Comparison of ENCODE assay signal across 20 cellular contexts in the genomic region with DNA sequence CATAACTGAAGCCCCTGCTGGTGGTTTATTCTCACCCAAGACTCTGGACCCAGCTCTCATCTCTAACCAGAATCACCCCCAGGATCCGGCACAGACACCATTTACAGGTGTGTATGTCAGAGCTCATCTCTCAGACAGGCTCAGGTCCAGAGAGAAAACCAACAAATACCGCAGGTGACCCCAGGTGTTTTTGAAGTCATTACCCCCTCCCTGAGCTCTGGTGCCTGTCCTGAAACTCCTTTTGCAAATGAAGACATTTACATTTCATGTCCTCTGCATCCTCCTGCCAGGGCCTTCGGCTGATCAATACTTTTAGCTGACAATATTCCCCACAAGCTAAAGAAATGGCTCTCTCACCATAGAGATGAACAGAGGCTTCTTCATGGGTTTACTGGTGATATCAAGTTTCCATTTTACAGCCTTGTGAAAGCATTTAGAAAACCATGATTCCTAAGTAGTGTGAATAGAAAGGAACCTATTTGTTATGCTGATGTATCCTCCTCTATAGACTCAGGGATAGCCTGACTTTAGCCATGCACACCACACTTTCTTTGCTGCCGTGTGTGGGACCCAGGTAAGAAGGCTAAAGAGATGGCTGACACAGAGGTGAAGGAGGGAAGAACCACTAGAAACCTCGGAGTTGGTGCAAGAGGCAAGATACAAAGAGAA.
DNase-seq lines count a peak whose midpoint lies in the region; FAIRE-seq and TF ChIP-seq lines count a peak whose summit lies in the region.
"Had no signal": no experiment of that assay in that cellular context is flagged by ENCODE, and none has a peak within 500 bp of the region (broad histone marks: within the 10 kb centered on the region; RNA-seq: fewer than 3 reads in every experiment).

No MANE protein-coding gene starts in this region.

- peak overlapping the region; percentile 31 to 51 for H3K4me2 ChIP-seq in H1 (ENCODE audit: insufficient read depth in 1 of 2, low read depth in 2 of 2, low read length in 2 of 2)

- H2AK5ac ChIP-seq in H1 (ENCODE audit: low read depth, low read length), result peak overlapping the region; percentile 87; the same call in 1 of the 2 replicates

- H3K4me1 Mint-ChIP-seq in activated naive CD8-positive, alpha-beta T cell treated with anti-CD3 and anti-CD28 coated beads for 36 hours, result no peaks in the 10 kb centered on the region

- H3K27ac ChIP-seq in HUES48 (ENCODE audit: low read depth, low read length) (peak overlapping the region; percentile 30), H1 (ENCODE audit: low read depth, low read length) (no peak overlapping the region), iPS-20b (ENCODE audit: low read length) (no peak overlapping the region), SJCRH30 (no peak overlapping the region)
- H3K27ac ChIP-seq: C4-2B, GM23248 had no signal

- H2BK20ac ChIP-seq in H1 (ENCODE audit: low read length), result no peak overlapping the region

- no peak overlapping the region for H3K56ac ChIP-seq in H1 (replicated peaks; ENCODE audit: insufficient read length, low read depth, low read length)

- peak overlapping the region; percentile 55; the same call in 1 of the 2 replicates for H2BK5ac ChIP-seq in H1 (ENCODE audit: low read depth, low read length)

- no peaks in the 10 kb centered on the region for H3K36me3 Mint-ChIP-seq in activated naive CD8-positive, alpha-beta T cell treated with anti-CD3 and anti-CD28 coated beads for 36 hours

- H3K18ac ChIP-seq in H1 (ENCODE audit: extremely low read depth, low read length), result 0 out of 2 replicates have a peak overlapping the region, but pooled peaks have one; percentile 29

- DNase-seq in H1 (ENCODE audit: low read depth in 1 of 2, low spot score in 2 of 2) (no peak), DMS 273 treated with DMSO at 0.1 percent for 48 hours (lab: John Stamatoyannopoulos, UW) (no peak), NCI-H345 treated with DMSO at 0.1 percent for 48 hours (lab: John Stamatoyannopoulos, UW; ENCODE audit: unreplicated experiment) (no peak), SJCRH30 (no peak)
- DNase-seq in activated naive CD8-positive, alpha-beta T cell treated with anti-CD3 and anti-CD28 coated beads for 36 hours, result no peak
- DNase-seq: AML-193; Caco-2; CD4-positive, alpha-beta T cell; DMS153; DMS79; GDM1; GM23248; H7 had no signal

- H4K20me1 ChIP-seq in H1 (replicated peaks in 1 of 2; ENCODE audit: control insufficient read depth in 1 of 2, insufficient read depth in 2 of 2, low read length in 2 of 2), result peaks cover 0 to 1% of the 10 kb centered on the region in 2 experiments

- H3K9ac ChIP-seq in HUES48 (ENCODE audit: low read depth, low read length) (no peak overlapping the region), H1 (replicated peaks in 1 of 4; ENCODE audit: extremely low read depth in 1 of 4, low read depth in 3 of 4, low read length in 3 of 4) (no peak overlapping the region), iPS-20b (ENCODE audit: low read depth, low read length) (no peak overlapping the region)
- H3K9ac ChIP-seq: GM23248 had no signal

- H3K4me3 Mint-ChIP-seq in activated naive CD8-positive, alpha-beta T cell treated with anti-CD3 and anti-CD28 coated beads for 36 hours, result no peak overlapping the region
- H3K4me3 Mint-ChIP-seq: CD4-positive, alpha-beta T cell had no signal

- H3K36me3 ChIP-seq in HUES48 (ENCODE audit: control insufficient read depth, insufficient read depth, low read length), result no peaks in the 10 kb centered on the region
- no peaks in the 10 kb centered on the region for H3K36me3 ChIP-seq in H1 (ENCODE audit: control insufficient read depth in 2 of 4, insufficient read depth in 4 of 4, low read length in 3 of 4)
- no peaks in the 10 kb centered on the region for H3K36me3 ChIP-seq in iPS-20b (ENCODE audit: insufficient read depth, low read depth, low read length)
- no peaks in the 10 kb centered on the region for H3K36me3 ChIP-seq in SJCRH30

- H2BK120ac ChIP-seq in H1 (replicated peaks; ENCODE audit: low read depth, low read length), result peak overlapping the region; percentile 43

- H3K27me3 ChIP-seq in HUES48 (ENCODE audit: control insufficient read depth, insufficient read depth, low read length) (no peaks in the 10 kb centered on the region), H1 (replicated peaks in 1 of 4; ENCODE audit: control insufficient read depth in 3 of 4, extremely low read depth in 1 of 4, insufficient read depth in 3 of 4, low read length in 3 of 4) (no peaks in the 10 kb centered on the region), iPS-20b (ENCODE audit: insufficient read depth, low read length) (no peaks in the 10 kb centered on the region), SJCRH30 (no peaks in the 10 kb centered on the region)

- H4K91ac ChIP-seq in H1 (replicated peaks; ENCODE audit: insufficient read length, low read length), result peak overlapping the region; percentile 94

- WGBS in H1 (ENCODE audit: extremely low coverage in 1 of 2, insufficient coverage in 1 of 2, insufficient read length in 1 of 2, insufficient replicate concordance in 2 of 2, low coverage in 1 of 2, low lambda C conversion rate in 2 of 2, missing lambda C conversion rate in 1 of 2), 2 experiments, result 51% methylated on average over 5 of the region's 5 CpGs; no CpG with 5 or more reads in 1 of the 2 experiments

- no peak overlapping the region for H3K23ac ChIP-seq in H1 (ENCODE audit: insufficient read length)

- TF ChIP-seq POLR2A in H1 (IDR thresholded peaks at IDR 0.05; ENCODE audit: control extremely low read depth in 1 of 2, low read depth in 2 of 2, low read length in 2 of 2), result no peak

- peaks cover 3% of the 10 kb centered on the region; the same call in 1 of the 2 replicates for H3K79me1 ChIP-seq in H1 (ENCODE audit: low read depth, low read length)

- peak overlapping the region; percentile 88 for H3K4ac ChIP-seq in H1 (replicated peaks; ENCODE audit: insufficient read length, low read depth, low read length)

- H2AFZ ChIP-seq in H1 (ENCODE audit: low read length), result peak overlapping the region; percentile 63; the same call in 1 of the 2 replicates
- H2AFZ ChIP-seq: GM23248 had no signal

- CTCF ChIA-PET in H1 (lab: Charles Lee; ENCODE audit: partially characterized antibody), result interaction anchor here (0.8 kb wide), 1 partner anchor 169 kb away, joined by 3 read pairs; no protein-coding TSS in a partner anchor

- POLR2A ChIA-PET in H1 (lab: Charles Lee; ENCODE audit: partially characterized antibody), result interaction anchor here (1.0 kb wide), 1 partner anchor 11 kb away, joined by 3 read pairs; no protein-coding TSS in a partner anchor

- H3K9me3 Mint-ChIP-seq in activated naive CD8-positive, alpha-beta T cell treated with anti-CD3 and anti-CD28 coated beads for 36 hours, result no peaks in the 10 kb centered on the region
- H3K9me3 Mint-ChIP-seq: CD4-positive, alpha-beta T cell had no signal

- H3K27ac Mint-ChIP-seq in activated naive CD8-positive, alpha-beta T cell treated with anti-CD3 and anti-CD28 coated beads for 36 hours, result no peak overlapping the region
- H3K27ac Mint-ChIP-seq: CD4-positive, alpha-beta T cell had no signal

- TF ChIP-seq EP300 in H1 (IDR thresholded peaks at IDR 0.05; ENCODE audit: borderline replicate concordance in 1 of 2, low read depth in 2 of 2, low read length in 2 of 2), result no peak

- H3K14ac ChIP-seq in H1 (ENCODE audit: insufficient read length), result no peak overlapping the region

- H4K5ac ChIP-seq in H1 (ENCODE audit: insufficient read length, low read depth, low read length), result no peak overlapping the region

- no peak overlapping the region for H4K8ac ChIP-seq in H1 (ENCODE audit: extremely low read depth, insufficient read depth, low read length)

- no peak for TF ChIP-seq CTCF in H1 (IDR thresholded peaks at IDR 0.05; ENCODE audit: control extremely low read depth in 1 of 3, insufficient read depth in 1 of 3, low read depth in 1 of 3, low read length in 3 of 3)

- H3K79me2 ChIP-seq in H1 (ENCODE audit: control insufficient read depth in 1 of 2, insufficient read depth in 2 of 2, low read length in 2 of 2), result no peaks in the 10 kb centered on the region

- peak; percentile 55 for FAIRE-seq in H1 (lab: Jason Lieb, UNC)
- FAIRE-seq: A204.1, D721Med, GM12892, GM18507 had no signal

- H2BK12ac ChIP-seq in H1 (ENCODE audit: low read depth, low read length), result no peak overlapping the region

- H3K9me3 ChIP-seq in HUES48 (ENCODE audit: control insufficient read depth, insufficient read depth, low read length) (no peaks in the 10 kb centered on the region), H1 (ENCODE audit: insufficient read depth in 2 of 2, low read depth in 1 of 2, low read length in 1 of 2) (no peaks in the 10 kb centered on the region), iPS-20b (ENCODE audit: insufficient read depth, low read depth, low read length) (no peaks in the 10 kb centered on the region), SJCRH30 (replicated peaks) (no peaks in the 10 kb centered on the region)
- H3K9me3 ChIP-seq: Caco-2 had no signal

- no peak overlapping the region for H2BK15ac ChIP-seq in H1 (ENCODE audit: low read length)

- TF ChIP-seq RAD21 in H1 (IDR thresholded peaks at IDR 0.05 in 1 of 2, conservative IDR thresholded peaks at IDR 0.05 in 1 of 2; ENCODE audit: low read depth in 2 of 2, low read length in 2 of 2), result no peak

- H3K4me1 ChIP-seq in HUES48 (ENCODE audit: control insufficient read depth, insufficient read depth, low read length) (peaks cover 17% of the 10 kb centered on the region), H1 (replicated peaks in 1 of 4; ENCODE audit: control insufficient read depth in 3 of 4, insufficient read depth in 4 of 4, low read length in 3 of 4) (peaks cover 6 to 17% (median 11%) of the 10 kb centered on the region in 4 experiments), iPS-20b (ENCODE audit: insufficient read depth, low read length) (peaks cover 16% of the 10 kb centered on the region), SJCRH30 (no peaks in the 10 kb centered on the region)
- H3K4me1 ChIP-seq: Caco-2 had no signal

- peaks cover 24% of the 10 kb centered on the region for H3K27me3 Mint-ChIP-seq in activated naive CD8-positive, alpha-beta T cell treated with anti-CD3 and anti-CD28 coated beads for 36 hours

- H3K23me2 ChIP-seq in H1 (ENCODE audit: low read depth, low read length), result no peaks in the 10 kb centered on the region

- H3K4me3 ChIP-seq in HUES48 (ENCODE audit: low read depth, low read length) (0 out of 2 replicates have a peak overlapping the region, but pooled peaks have one; percentile 9), H1 (ENCODE audit: extremely low read depth in 1 of 4, insufficient read depth in 2 of 4, low read depth in 3 of 4, low read length in 4 of 4) (peak overlapping the region in 1 of 4 experiments; percentile 24; a peak in 1 of 8 replicates), iPS-20b (ENCODE audit: low read length) (peak overlapping the region; percentile 1; the same call in 1 of the 2 replicates), SJCRH30 (no peak overlapping the region)
- H3K4me3 ChIP-seq: GM23248 had no signal

TF ChIP-seq in H1, 55 proteins besides CTCF, POLR2A, EP300 and RAD21 (continues in another document):
- no peak for TF ChIP-seq TEAD4 (IDR thresholded peaks at IDR 0.05; ENCODE audit: low read depth, low read length)
- no peak for TF ChIP-seq GABPA (IDR thresholded peaks at IDR 0.05; ENCODE audit: borderline replicate concordance, insufficient read depth, low read length)
- TF ChIP-seq NRF1 (IDR thresholded peaks at IDR 0.05; ENCODE audit: low read depth, low read length), result no peak
- TF ChIP-seq SP1 (IDR thresholded peaks at IDR 0.05; ENCODE audit: low read depth, low read length), result no peak; the same call in 1 of the 2 replicates
- TF ChIP-seq CBX8 (IDR thresholded peaks at IDR 0.05; ENCODE audit: borderline replicate concordance, low read depth, low read length), result no peak
